ENCODE assay signal across 1 cellular context in genomic region chr7:94888542-94888941, GRCh38.
TF ChIP-seq lines count a peak whose summit lies in the region.

No MANE protein-coding gene starts in this region.

TF ChIP-seq in SK-N-SH, 30 proteins besides CTCF, POLR2A, EP300 and RAD21 (continued from another document):
- TF ChIP-seq REST (IDR thresholded peaks at IDR 0.05; ENCODE audit: low read depth, low read length) (no peak), POLR2AphosphoS5 (IDR thresholded peaks at IDR 0.05; ENCODE audit: low read depth, low read length) (no peak), RCOR1 (IDR thresholded peaks at IDR 0.05; ENCODE audit: low read length) (no peak), ZBTB33 (IDR thresholded peaks at IDR 0.05; ENCODE audit: borderline replicate concordance, low read depth) (no peak), YY1 (IDR thresholded peaks at IDR 0.05; ENCODE audit: low read depth) (no peak), GATA2 (CRISPR knock-in tag; IDR thresholded peaks at IDR 0.05) (no peak)
